8 cellular contexts compared by ENCODE assay signal in genomic region chr17:47649972-47650524, GRCh38. TPM values are rescaled to one million over a fixed set of nuclear protein-coding genes. Genes with fewer than 3 reads are reported as not detected.
DNase-seq lines count a peak whose midpoint lies in the region; ATAC-seq and TF ChIP-seq lines count a peak whose summit lies in the region.

No MANE protein-coding gene starts in this region.

- peak overlapping the region; percentile 86 for H3K27ac ChIP-seq in HL-60 (replicated peaks)
- peak overlapping the region; percentile 77 to 96 (median 92) for H3K27ac ChIP-seq in skin epidermis

- peaks cover 34% of the 10 kb centered on the region for H3K4me1 Mint-ChIP-seq in activated T-helper 17 cell treated with anti-CD3 and anti-CD28 coated beads, Interleukin-2, amount 50 U/mL, for 72 hours

- no peaks in the 10 kb centered on the region for H3K27me3 ChIP-seq in HL-60 (ENCODE audit: insufficient read depth, poor library complexity, severe bottlenecking)

- H3K4me3 Mint-ChIP-seq in activated T-helper 17 cell treated with anti-CD3 and anti-CD28 coated beads, Interleukin-2, amount 50 U/mL, for 72 hours = peak overlapping the region; percentile 94

- intact Hi-C loops in left cardiac atrium (cut with DNase I) = no loop called here

- no peaks in the 10 kb centered on the region for H3K27me3 Mint-ChIP-seq in activated T-helper 17 cell treated with anti-CD3 and anti-CD28 coated beads, Interleukin-2, amount 50 U/mL, for 72 hours

- no peaks in the 10 kb centered on the region for H3K9me3 Mint-ChIP-seq in activated T-helper 17 cell treated with anti-CD3 and anti-CD28 coated beads, Interleukin-2, amount 50 U/mL, for 72 hours

- TF ChIP-seq CTCF in HL-60 (IDR thresholded peaks at IDR 0.05; ENCODE audit: insufficient read depth, low read length) = no peak

- ATAC-seq in GM18505 (IDR thresholded peaks at IDR 0.05; ENCODE audit: unreplicated experiment) (peak; percentile 1), left cardiac atrium (peak; percentile 11 to 24), GM19395 (IDR thresholded peaks at IDR 0.05; ENCODE audit: unreplicated experiment) (no peak)
- ATAC-seq in activated T-helper 17 cell treated with anti-CD3 and anti-CD28 coated beads, Interleukin-2, amount 50 U/mL, for 72 hours (replicated peaks) = peak; percentile 14

- TF ChIP-seq POLR2A in GM18505 (IDR thresholded peaks at IDR 0.05; ENCODE audit: borderline replicate concordance, extremely low read depth, insufficient read depth, insufficient read length) = no peak

- peaks cover 57% of the 10 kb centered on the region for H3K36me3 Mint-ChIP-seq in activated T-helper 17 cell treated with anti-CD3 and anti-CD28 coated beads, Interleukin-2, amount 50 U/mL, for 72 hours (ENCODE audit: low read depth)

- DNase-seq in HL-60 (ENCODE audit: low read depth in 1 of 2, low spot score in 1 of 2) (peak in 1 of 2 experiments; percentile 79), left cardiac atrium (no peak), dermis blood vessel endothelial cell (no peak)
- no peak for DNase-seq in activated effector memory CD4-positive, alpha-beta T cell treated with Interleukin-2 at 50 U/mL for 16 hours

- H3K4me3 ChIP-seq in HL-60 (replicated peaks; ENCODE audit: insufficient read depth, low read length) (peak overlapping the region; percentile 68), skin epidermis (peak overlapping the region; percentile 79 to 98 (median 87))

- peak overlapping the region; percentile 97 for H3K27ac Mint-ChIP-seq in activated T-helper 17 cell treated with anti-CD3 and anti-CD28 coated beads, Interleukin-2, amount 50 U/mL, for 72 hours

RNA-seq across cellular contexts. Expression of gene KPNB1, which starts 0.3 kb away (rescaled TPM):
- total RNA-seq in activated T-helper 17 cell treated with anti-CD3 and anti-CD28 coated beads, Interleukin-2, amount 50 U/mL, for 72 hours = 100 to 1,000 TPM; 451 to 724 TPM
- 100 to 1,000 TPM; 145 to 180 TPM for total RNA-seq in left cardiac atrium
- 394 and 596 TPM in 2 replicates for total RNA-seq in dermis blood vessel endothelial cell

RNA-seq across cellular contexts. Expression of gene TBKBP1, which starts 43.9 kb away (rescaled TPM):
- 10 to 100 TPM in 1 of 2 donors, 1 to 10 TPM in 1; 6.3 to 10.2 TPM for total RNA-seq in activated T-helper 17 cell treated with anti-CD3 and anti-CD28 coated beads, Interleukin-2, amount 50 U/mL, for 72 hours
- total RNA-seq in left cardiac atrium (10 to 100 TPM; 13.7 to 17.9 TPM), dermis blood vessel endothelial cell (14.8 and 20.2 TPM in 2 replicates)
